1 cellular context compared by ENCODE assay signal in the genomic region with DNA sequence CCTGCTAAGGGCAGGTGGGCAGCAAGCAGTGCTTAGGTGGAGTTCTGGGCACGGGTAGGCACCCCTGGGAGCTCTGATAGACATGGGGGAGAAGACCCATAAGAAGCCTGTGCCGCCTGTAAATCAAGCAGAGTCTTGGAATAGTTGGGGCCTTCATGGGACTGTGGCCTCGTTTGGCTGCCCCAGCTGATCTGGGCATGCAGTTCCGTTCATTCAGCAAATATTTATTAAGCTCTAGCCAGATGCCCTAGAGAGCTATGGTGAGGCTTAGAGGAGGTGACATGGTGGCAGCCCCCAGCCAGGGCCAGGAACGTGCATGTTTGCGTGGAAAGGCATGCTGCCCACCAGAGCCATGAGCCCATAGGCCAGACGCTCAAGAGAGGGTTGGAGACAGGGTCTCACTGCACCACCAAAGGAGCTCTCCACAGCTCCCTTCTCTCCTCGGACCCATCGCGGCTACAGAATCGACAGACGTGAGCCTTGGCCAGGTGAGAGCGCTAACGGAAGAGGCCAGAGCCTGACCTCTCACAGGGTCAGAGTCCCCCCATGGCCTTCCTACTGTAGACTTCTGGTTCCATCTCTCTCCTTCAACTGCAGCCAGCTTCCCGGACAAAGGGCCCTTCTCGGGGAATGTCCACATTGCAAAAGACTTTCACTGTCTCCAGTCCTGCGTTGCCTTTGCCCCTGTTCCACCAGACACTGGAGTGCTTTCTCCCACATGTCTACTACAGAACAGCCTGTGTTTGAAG.
TF ChIP-seq lines count a peak whose summit lies in the region.

No MANE protein-coding gene starts in this region.

TF ChIP-seq in HepG2, 621 proteins besides CTCF, POLR2A, EP300 and RAD21 (continued from another document):
- TF ChIP-seq, protein P1, sequence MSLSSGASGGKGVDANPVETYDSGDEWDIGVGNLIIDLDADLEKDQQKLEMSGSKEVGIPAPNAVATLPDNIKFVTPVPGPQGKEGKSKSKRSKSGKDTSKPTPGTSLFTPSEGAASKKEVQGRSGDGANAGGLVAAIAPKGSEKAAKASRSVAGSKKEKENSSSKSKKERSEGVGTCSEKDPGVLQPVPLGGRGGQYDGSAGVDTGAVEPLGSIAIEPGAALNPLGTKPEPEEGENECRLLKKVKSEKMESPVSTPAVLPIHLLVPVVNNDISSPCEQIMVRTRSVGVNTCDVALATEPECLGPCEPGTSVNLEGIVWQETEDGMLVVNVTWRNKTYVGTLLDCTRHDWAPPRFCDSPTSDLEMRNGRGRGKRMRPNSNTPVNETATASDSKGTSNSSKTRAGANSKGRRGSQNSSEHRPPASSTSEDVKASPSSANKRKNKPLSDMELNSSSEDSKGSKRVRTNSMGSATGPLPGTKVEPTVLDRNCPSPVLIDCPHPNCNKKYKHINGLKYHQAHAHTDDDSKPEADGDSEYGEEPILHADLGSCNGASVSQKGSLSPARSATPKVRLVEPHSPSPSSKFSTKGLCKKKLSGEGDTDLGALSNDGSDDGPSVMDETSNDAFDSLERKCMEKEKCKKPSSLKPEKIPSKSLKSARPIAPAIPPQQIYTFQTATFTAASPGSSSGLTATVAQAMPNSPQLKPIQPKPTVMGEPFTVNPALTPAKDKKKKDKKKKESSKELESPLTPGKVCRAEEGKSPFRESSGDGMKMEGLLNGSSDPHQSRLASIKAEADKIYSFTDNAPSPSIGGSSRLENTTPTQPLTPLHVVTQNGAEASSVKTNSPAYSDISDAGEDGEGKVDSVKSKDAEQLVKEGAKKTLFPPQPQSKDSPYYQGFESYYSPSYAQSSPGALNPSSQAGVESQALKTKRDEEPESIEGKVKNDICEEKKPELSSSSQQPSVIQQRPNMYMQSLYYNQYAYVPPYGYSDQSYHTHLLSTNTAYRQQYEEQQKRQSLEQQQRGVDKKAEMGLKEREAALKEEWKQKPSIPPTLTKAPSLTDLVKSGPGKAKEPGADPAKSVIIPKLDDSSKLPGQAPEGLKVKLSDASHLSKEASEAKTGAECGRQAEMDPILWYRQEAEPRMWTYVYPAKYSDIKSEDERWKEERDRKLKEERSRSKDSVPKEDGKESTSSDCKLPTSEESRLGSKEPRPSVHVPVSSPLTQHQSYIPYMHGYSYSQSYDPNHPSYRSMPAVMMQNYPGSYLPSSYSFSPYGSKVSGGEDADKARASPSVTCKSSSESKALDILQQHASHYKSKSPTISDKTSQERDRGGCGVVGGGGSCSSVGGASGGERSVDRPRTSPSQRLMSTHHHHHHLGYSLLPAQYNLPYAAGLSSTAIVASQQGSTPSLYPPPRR (CRISPR knock-in tag; IDR thresholded peaks at IDR 0.05; ENCODE audit: borderline replicate concordance), result no peak
- no peak for TF ChIP-seq JDP2 (CRISPR knock-in tag; IDR thresholded peaks at IDR 0.05; ENCODE audit: borderline replicate concordance)
- 0 out of 2 replicates have a peak, but pooled peaks have one; percentile 13 for TF ChIP-seq ZNF547 (CRISPR knock-in tag; IDR thresholded peaks at IDR 0.05)
- TF ChIP-seq, protein P2, sequence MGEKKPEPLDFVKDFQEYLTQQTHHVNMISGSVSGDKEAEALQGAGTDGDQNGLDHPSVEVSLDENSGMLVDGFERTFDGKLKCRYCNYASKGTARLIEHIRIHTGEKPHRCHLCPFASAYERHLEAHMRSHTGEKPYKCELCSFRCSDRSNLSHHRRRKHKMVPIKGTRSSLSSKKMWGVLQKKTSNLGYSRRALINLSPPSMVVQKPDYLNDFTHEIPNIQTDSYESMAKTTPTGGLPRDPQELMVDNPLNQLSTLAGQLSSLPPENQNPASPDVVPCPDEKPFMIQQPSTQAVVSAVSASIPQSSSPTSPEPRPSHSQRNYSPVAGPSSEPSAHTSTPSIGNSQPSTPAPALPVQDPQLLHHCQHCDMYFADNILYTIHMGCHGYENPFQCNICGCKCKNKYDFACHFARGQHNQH (CRISPR knock-in tag; IDR thresholded peaks at IDR 0.05), result peak; percentile 37; the same call in 1 of the 2 replicates
- peak; percentile 27; the same call in 1 of the 2 replicates for TF ChIP-seq FOXO1 (CRISPR knock-in tag; IDR thresholded peaks at IDR 0.05)
- TF ChIP-seq SP2 (CRISPR knock-in tag; IDR thresholded peaks at IDR 0.05), result no peak
- TF ChIP-seq, protein P3, sequence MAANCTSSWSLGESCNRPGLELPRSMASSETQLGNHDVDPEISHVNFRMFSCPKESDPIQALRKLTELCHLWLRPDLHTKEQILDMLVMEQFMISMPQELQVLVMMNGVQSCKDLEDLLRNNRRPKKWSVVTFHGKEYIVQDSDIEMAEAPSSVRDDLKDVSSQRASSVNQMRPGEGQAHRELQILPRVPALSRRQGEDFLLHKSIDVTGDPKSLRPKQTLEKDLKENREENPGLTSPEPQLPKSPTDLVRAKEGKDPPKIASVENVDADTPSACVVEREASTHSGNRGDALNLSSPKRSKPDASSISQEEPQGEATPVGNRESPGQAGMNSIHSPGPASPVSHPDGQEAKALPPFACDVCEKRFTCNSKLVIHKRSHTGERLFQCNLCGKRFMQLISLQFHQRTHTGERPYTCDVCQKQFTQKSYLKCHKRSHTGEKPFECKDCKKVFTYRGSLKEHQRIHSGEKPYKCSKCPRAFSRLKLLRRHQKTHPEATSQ (CRISPR knock-in tag; IDR thresholded peaks at IDR 0.05; ENCODE audit: borderline replicate concordance), result no peak
- TF ChIP-seq, protein P4, sequence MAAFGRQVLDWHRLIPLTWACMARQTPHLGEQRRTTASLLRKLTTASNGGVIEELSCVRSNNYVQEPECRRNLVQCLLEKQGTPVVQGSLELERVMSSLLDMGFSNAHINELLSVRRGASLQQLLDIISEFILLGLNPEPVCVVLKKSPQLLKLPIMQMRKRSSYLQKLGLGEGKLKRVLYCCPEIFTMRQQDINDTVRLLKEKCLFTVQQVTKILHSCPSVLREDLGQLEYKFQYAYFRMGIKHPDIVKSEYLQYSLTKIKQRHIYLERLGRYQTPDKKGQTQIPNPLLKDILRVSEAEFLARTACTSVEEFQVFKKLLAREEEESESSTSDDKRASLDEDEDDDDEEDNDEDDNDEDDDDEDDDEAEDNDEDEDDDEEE (CRISPR knock-in tag; IDR thresholded peaks at IDR 0.05), result no peak
- TF ChIP-seq ZNF616 (CRISPR knock-in tag; IDR thresholded peaks at IDR 0.05; ENCODE audit: low read depth), result no peak
- no peak for TF ChIP-seq ZIK1 (CRISPR knock-in tag; IDR thresholded peaks at IDR 0.05; ENCODE audit: borderline replicate concordance, low read depth)
- TF ChIP-seq NKX3-1 (CRISPR knock-in tag; IDR thresholded peaks at IDR 0.05), result no peak
- no peak for TF ChIP-seq PHF8 (CRISPR knock-in tag; IDR thresholded peaks at IDR 0.05)
- TF ChIP-seq, protein P5, sequence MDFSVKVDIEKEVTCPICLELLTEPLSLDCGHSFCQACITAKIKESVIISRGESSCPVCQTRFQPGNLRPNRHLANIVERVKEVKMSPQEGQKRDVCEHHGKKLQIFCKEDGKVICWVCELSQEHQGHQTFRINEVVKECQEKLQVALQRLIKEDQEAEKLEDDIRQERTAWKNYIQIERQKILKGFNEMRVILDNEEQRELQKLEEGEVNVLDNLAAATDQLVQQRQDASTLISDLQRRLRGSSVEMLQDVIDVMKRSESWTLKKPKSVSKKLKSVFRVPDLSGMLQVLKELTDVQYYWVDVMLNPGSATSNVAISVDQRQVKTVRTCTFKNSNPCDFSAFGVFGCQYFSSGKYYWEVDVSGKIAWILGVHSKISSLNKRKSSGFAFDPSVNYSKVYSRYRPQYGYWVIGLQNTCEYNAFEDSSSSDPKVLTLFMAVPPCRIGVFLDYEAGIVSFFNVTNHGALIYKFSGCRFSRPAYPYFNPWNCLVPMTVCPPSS (IDR thresholded peaks at IDR 0.05), result no peak
- no peak for TF ChIP-seq MIER2 (CRISPR knock-in tag; IDR thresholded peaks at IDR 0.05)
- TF ChIP-seq, protein P6, sequence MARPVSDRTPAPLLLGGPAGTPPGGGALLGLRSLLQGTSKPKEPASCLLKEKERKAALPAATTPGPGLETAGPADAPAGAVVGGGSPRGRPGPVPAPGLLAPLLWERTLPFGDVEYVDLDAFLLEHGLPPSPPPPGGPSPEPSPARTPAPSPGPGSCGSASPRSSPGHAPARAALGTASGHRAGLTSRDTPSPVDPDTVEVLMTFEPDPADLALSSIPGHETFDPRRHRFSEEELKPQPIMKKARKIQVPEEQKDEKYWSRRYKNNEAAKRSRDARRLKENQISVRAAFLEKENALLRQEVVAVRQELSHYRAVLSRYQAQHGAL (CRISPR knock-in tag; IDR thresholded peaks at IDR 0.05; ENCODE audit: not compliant biosample characterization), result no peak
- TF ChIP-seq, protein P7, sequence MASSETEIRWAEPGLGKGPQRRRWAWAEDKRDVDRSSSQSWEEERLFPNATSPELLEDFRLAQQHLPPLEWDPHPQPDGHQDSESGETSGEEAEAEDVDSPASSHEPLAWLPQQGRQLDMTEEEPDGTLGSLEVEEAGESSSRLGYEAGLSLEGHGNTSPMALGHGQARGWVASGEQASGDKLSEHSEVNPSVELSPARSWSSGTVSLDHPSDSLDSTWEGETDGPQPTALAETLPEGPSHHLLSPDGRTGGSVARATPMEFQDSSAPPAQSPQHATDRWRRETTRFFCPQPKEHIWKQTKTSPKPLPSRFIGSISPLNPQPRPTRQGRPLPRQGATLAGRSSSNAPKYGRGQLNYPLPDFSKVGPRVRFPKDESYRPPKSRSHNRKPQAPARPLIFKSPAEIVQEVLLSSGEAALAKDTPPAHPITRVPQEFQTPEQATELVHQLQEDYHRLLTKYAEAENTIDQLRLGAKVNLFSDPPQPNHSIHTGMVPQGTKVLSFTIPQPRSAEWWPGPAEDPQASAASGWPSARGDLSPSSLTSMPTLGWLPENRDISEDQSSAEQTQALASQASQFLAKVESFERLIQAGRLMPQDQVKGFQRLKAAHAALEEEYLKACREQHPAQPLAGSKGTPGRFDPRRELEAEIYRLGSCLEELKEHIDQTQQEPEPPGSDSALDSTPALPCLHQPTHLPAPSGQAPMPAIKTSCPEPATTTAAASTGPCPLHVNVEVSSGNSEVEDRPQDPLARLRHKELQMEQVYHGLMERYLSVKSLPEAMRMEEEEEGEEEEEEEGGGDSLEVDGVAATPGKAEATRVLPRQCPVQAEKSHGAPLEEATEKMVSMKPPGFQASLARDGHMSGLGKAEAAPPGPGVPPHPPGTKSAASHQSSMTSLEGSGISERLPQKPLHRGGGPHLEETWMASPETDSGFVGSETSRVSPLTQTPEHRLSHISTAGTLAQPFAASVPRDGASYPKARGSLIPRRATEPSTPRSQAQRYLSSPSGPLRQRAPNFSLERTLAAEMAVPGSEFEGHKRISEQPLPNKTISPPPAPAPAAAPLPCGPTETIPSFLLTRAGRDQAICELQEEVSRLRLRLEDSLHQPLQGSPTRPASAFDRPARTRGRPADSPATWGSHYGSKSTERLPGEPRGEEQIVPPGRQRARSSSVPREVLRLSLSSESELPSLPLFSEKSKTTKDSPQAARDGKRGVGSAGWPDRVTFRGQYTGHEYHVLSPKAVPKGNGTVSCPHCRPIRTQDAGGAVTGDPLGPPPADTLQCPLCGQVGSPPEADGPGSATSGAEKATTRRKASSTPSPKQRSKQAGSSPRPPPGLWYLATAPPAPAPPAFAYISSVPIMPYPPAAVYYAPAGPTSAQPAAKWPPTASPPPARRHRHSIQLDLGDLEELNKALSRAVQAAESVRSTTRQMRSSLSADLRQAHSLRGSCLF (CRISPR knock-in tag; IDR thresholded peaks at IDR 0.05; ENCODE audit: borderline replicate concordance), result no peak
